In genomic region chr5:4831325-4831724, GRCh38 we compare ENCODE assay signal across 31 cellular contexts.
"Had no signal": no experiment of that assay in that cellular context is flagged by ENCODE, and none has a peak within 500 bp of the region (broad histone marks: within the 10 kb centered on the region; RNA-seq: fewer than 3 reads in every experiment).

No MANE protein-coding gene starts in this region.

- H3K4me1 ChIP-seq: left lung, lower lobe of right lung, pancreas, prostate gland, stomach, testis, thyroid gland, transverse colon, upper lobe of right lung, uterus had no signal

- DNase-seq: hippocampal formation; kidney glomerular epithelial cell; left colon; left lung; lower lobe of right lung; mammary epithelial cell; mesenchymal stem cell; mucosa of descending colon; naive thymus-derived CD4-positive, alpha-beta T cell; nucleus accumbens; pancreas; posterior cingulate gyrus; retina; right cardiac atrium; stimulated activated CD4-positive, alpha-beta T cell treated with anti-CD3 and anti-CD28 coated beads, Interleukin-12 subunit alpha, Interleukin-12 subunit beta, amount 100 ng/mL, for 4 hours; stimulated activated CD4-positive, alpha-beta T cell treated with anti-CD3 and anti-CD28 coated beads, Interleukin-15, amount 100 ng/mL, for 24 hours; stimulated activated CD4-positive, alpha-beta T cell treated with anti-CD3 and anti-CD28 coated beads, Interleukin-2, amount 100 ng/mL, for 24 hours; stimulated activated CD4-positive, alpha-beta T cell treated with anti-CD3 and anti-CD28 coated beads, Interleukin-4, amount 100 ng/mL, for 1 hour; stimulated activated naive B cell treated with anti-CD40 and anti-IgM and Interleukin-4, amounts not matched to agents 10 μg/mL and 1 μg/mL and 100 μg/mL, for 72 hours; stimulated activated naive CD8-positive, alpha-beta T cell treated with anti-CD3 and anti-CD28 coated beads, Interleukin-15, Interleukin-2, amounts not matched to agents 100 U/mL and 50 U/mL, for 24 hours; stomach; testis; thyroid gland; transverse colon; upper lobe of right lung; uterus had no signal

- H3K27me3 ChIP-seq: left lung, pancreas, stomach, testis, thyroid gland, transverse colon, upper lobe of right lung, uterus had no signal

- H3K9me3 ChIP-seq: left lung, lower lobe of right lung, mucosa of descending colon, pancreas, prostate gland, stomach, testis, thyroid gland, transverse colon, upper lobe of right lung, uterus had no signal

- H3K4me3 ChIP-seq: left lung, lower lobe of right lung, mucosa of descending colon, pancreas, prostate gland, skin epidermis, stomach, testis, thyroid gland, transverse colon, upper lobe of right lung, uterus had no signal

- ATAC-seq: left colon; left lung; lower lobe of right lung; mucosa of descending colon; naive thymus-derived CD4-positive, alpha-beta T cell; natural killer cell treated with Interleukin-12 subunit alpha and Interleukin-12 subunit beta and Interleukin-15 and Interleukin-18, amount 100 ng/mL, for 72 hours; pancreas; right cardiac atrium; sciatic nerve; stimulated activated naive B cell treated with anti-CD40 and anti-IgM and Interleukin-4, amounts not matched to agents 10 μg/mL and 1 μg/mL and 100 μg/mL, for 72 hours; stimulated activated naive CD8-positive, alpha-beta T cell treated with anti-CD3 and anti-CD28 coated beads, Interleukin-15, Interleukin-2, amounts not matched to agents 100 U/mL and 50 U/mL, for 24 hours; upper lobe of right lung had no signal

- FAIRE-seq: keratinocyte, pancreas had no signal

- H3K27ac ChIP-seq: left lung, lower lobe of right lung, pancreas, prostate gland, skin epidermis, stomach, testis, thyroid gland, transverse colon, upper lobe of right lung, uterus had no signal

- H3K36me3 ChIP-seq: left lung, lower lobe of right lung, pancreas, prostate gland, stomach, thyroid gland, transverse colon, upper lobe of right lung, uterus had no signal
